In the genomic region with DNA sequence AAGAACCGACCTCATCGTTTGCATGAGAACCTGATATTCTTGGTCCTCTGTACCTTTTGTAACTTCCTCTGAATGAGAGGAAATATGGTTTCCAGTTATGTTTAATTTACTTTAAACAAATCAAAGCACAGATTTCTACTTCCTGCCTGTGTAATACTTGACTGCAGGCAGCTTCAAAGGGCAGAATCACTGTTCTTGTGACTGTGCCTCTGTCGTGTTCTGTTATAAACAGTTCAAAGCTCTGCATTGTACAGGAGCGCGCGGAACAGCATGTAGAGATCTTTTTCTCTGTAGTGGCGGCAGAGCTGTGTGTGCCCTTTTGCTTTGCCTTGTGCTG, we compare ENCODE assay signal across 1 cellular context.
TF ChIP-seq lines count a peak whose summit lies in the region.

No MANE protein-coding gene starts in this region.

TF ChIP-seq in GM23338, 12 proteins besides CTCF, POLR2A, EP300 and RAD21 (continued from another document):
- TF ChIP-seq, protein P1, sequence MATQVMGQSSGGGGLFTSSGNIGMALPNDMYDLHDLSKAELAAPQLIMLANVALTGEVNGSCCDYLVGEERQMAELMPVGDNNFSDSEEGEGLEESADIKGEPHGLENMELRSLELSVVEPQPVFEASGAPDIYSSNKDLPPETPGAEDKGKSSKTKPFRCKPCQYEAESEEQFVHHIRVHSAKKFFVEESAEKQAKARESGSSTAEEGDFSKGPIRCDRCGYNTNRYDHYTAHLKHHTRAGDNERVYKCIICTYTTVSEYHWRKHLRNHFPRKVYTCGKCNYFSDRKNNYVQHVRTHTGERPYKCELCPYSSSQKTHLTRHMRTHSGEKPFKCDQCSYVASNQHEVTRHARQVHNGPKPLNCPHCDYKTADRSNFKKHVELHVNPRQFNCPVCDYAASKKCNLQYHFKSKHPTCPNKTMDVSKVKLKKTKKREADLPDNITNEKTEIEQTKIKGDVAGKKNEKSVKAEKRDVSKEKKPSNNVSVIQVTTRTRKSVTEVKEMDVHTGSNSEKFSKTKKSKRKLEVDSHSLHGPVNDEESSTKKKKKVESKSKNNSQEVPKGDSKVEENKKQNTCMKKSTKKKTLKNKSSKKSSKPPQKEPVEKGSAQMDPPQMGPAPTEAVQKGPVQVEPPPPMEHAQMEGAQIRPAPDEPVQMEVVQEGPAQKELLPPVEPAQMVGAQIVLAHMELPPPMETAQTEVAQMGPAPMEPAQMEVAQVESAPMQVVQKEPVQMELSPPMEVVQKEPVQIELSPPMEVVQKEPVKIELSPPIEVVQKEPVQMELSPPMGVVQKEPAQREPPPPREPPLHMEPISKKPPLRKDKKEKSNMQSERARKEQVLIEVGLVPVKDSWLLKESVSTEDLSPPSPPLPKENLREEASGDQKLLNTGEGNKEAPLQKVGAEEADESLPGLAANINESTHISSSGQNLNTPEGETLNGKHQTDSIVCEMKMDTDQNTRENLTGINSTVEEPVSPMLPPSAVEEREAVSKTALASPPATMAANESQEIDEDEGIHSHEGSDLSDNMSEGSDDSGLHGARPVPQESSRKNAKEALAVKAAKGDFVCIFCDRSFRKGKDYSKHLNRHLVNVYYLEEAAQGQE (IDR thresholded peaks at IDR 0.05; ENCODE audit: unreplicated experiment), result no peak
- no peak for TF ChIP-seq EZH2 (IDR thresholded peaks at IDR 0.05; ENCODE audit: low read depth, unreplicated experiment)
- no peak for TF ChIP-seq JUNB (IDR thresholded peaks at IDR 0.05; ENCODE audit: unreplicated experiment)
